Comparison of ENCODE assay signal across 2 cellular contexts in genomic region chr17:8447816-8448215, GRCh38.
TF ChIP-seq lines count a peak whose summit lies in the region.

No MANE protein-coding gene starts in this region.

TF ChIP-seq in HepG2, 621 proteins besides CTCF, POLR2A, EP300 and RAD21:
- TF ChIP-seq SRSF9 (IDR thresholded peaks at IDR 0.05; ENCODE audit: borderline replicate concordance, insufficient read depth, low read depth, low read length, poor library complexity, severe bottlenecking) (no peak), ZNF747 (CRISPR knock-in tag; IDR thresholded peaks at IDR 0.05; ENCODE audit: borderline replicate concordance) (no peak), RERE (CRISPR knock-in tag; IDR thresholded peaks at IDR 0.05; ENCODE audit: low read depth) (no peak), PRDM15 (CRISPR knock-in tag; IDR thresholded peaks at IDR 0.05) (no peak), ZNF512 (CRISPR knock-in tag; IDR thresholded peaks at IDR 0.05) (no peak), ELF3 (CRISPR knock-in tag; IDR thresholded peaks at IDR 0.05) (no peak), ATRX (CRISPR knock-in tag; IDR thresholded peaks at IDR 0.05; ENCODE audit: borderline replicate concordance) (no peak), ZNF17 (CRISPR knock-in tag; IDR thresholded peaks at IDR 0.05) (no peak), ZMAT3 (CRISPR knock-in tag; conservative IDR thresholded peaks at IDR 0.05) (no peak), PHF21A (CRISPR knock-in tag; IDR thresholded peaks at IDR 0.05) (no peak), SMARCE1 (IDR thresholded peaks at IDR 0.05; ENCODE audit: borderline replicate concordance) (no peak)
TF ChIP-seq in HepG2: peak in this region for 0.

TF ChIP-seq in SK-N-SH treated with all-trans-retinoic acid at 6 μM for 48 hours, 23 proteins besides CTCF, POLR2A, EP300 and RAD21:
- TF ChIP-seq PATZ1 (CRISPR knock-in tag; IDR thresholded peaks at IDR 0.05; ENCODE audit: borderline replicate concordance) = no peak
- TF ChIP-seq ZNF8 (CRISPR knock-in tag; IDR thresholded peaks at IDR 0.05) = no peak
- no peak for TF ChIP-seq TOX (CRISPR knock-in tag; IDR thresholded peaks at IDR 0.05; ENCODE audit: borderline replicate concordance)
- TF ChIP-seq POU6F1 (CRISPR knock-in tag; IDR thresholded peaks at IDR 0.05; ENCODE audit: borderline replicate concordance, low read depth) = no peak
- TF ChIP-seq CSDC2 (CRISPR knock-in tag; IDR thresholded peaks at IDR 0.05) = no peak
- no peak for TF ChIP-seq PPARA (CRISPR knock-in tag; IDR thresholded peaks at IDR 0.05; ENCODE audit: borderline replicate concordance)
- TF ChIP-seq ZFP30 (CRISPR knock-in tag; IDR thresholded peaks at IDR 0.05) = no peak
- no peak for TF ChIP-seq ZFP3 (CRISPR knock-in tag; IDR thresholded peaks at IDR 0.05)
- no peak for TF ChIP-seq GLIS3 (CRISPR knock-in tag; IDR thresholded peaks at IDR 0.05)
- no peak for TF ChIP-seq TSHZ2 (CRISPR knock-in tag; IDR thresholded peaks at IDR 0.05)
- TF ChIP-seq ARNTL (CRISPR knock-in tag; IDR thresholded peaks at IDR 0.05; ENCODE audit: borderline replicate concordance, low read depth) = no peak
- TF ChIP-seq TCF4 (CRISPR knock-in tag; IDR thresholded peaks at IDR 0.05; ENCODE audit: borderline replicate concordance) = no peak
- TF ChIP-seq OSR1 (CRISPR knock-in tag; IDR thresholded peaks at IDR 0.05) = no peak
- TF ChIP-seq SNAI2 (CRISPR knock-in tag; IDR thresholded peaks at IDR 0.05) = no peak
- no peak for TF ChIP-seq CSRNP3 (CRISPR knock-in tag; IDR thresholded peaks at IDR 0.05)
- TF ChIP-seq ZC3H10 (CRISPR knock-in tag; IDR thresholded peaks at IDR 0.05) = no peak
- no peak for TF ChIP-seq ZNF565 (CRISPR knock-in tag; conservative IDR thresholded peaks at IDR 0.05; ENCODE audit: low read depth)
